In genomic region chr1:205591522-205592351, GRCh38 we compare ENCODE assay signal across 8 cellular contexts. TPM values are rescaled to one million over a fixed set of nuclear protein-coding genes. Genes with fewer than 3 reads are reported as not detected.
A peak's percentile ranks its signal among the peaks of the same experiment; 100 is the strongest.
DNase-seq lines count a peak whose midpoint lies in the region; ATAC-seq and TF ChIP-seq lines count a peak whose summit lies in the region.

No MANE protein-coding gene starts in this region.

- TF ChIP-seq CTCF in AG09319 (IDR thresholded peaks at IDR 0.05; ENCODE audit: low read depth, low read length): peak; percentile 99

- DNase-seq in AG09319 (ENCODE audit: extremely low read depth, low read depth) (peak; percentile 23), NCI-H446 (lab: John Stamatoyannopoulos, UW) (peak; percentile 49 to 92), cerebellum (ENCODE audit: low spot score) (peak; percentile 83), kidney tubule cell (ENCODE audit: low spot score) (peak; percentile 87)
- DNase-seq in activated CD4-positive, alpha-beta T cell treated with anti-CD3 and anti-CD28 coated beads for 1 hour: peak; percentile 83
- peak; percentile 82 to 88 (median 85) for DNase-seq in stimulated activated CD4-positive, alpha-beta T cell treated with anti-CD3 and anti-CD28 coated beads, Interleukin-1b, Interleukin-23, amount 100 ng/mL, for 24 hours (ENCODE audit: low read depth in 4 of 4, low spot score in 1 of 4)

- ATAC-seq in GM19025 (IDR thresholded peaks at IDR 0.05; ENCODE audit: low read depth, unreplicated experiment) (peak; percentile 66), HG03354 (IDR thresholded peaks at IDR 0.05; ENCODE audit: poor library complexity, severe bottlenecking, unreplicated experiment) (peak; percentile 78)

RNA-seq across cellular contexts. Expression of gene ELK4, which starts 40.1 kb away (rescaled TPM):
- total RNA-seq in cerebellum: 17.3 TPM

Comparison
In these comparisons a context has a peak if more than half of its experiments do, and no peak if none do; other contexts are left out.
1. Peak in every context shown above with its lines: DNase-seq and ATAC-seq.
2. DNase-seq: peak in every context shown above with its lines; median percentile 87 in kidney tubule cell; 85 in stimulated activated CD4-positive, alpha-beta T cell treated with anti-CD3 and anti-CD28 coated beads, Interleukin-1b, Interleukin-23, amount 100 ng/mL, for 24 hours; 83 in activated CD4-positive, alpha-beta T cell treated with anti-CD3 and anti-CD28 coated beads for 1 hour; 83 in cerebellum; 70 in NCI-H446; 23 in AG09319.